Comparison of ENCODE assay signal across 18 cellular contexts in the genomic region with DNA sequence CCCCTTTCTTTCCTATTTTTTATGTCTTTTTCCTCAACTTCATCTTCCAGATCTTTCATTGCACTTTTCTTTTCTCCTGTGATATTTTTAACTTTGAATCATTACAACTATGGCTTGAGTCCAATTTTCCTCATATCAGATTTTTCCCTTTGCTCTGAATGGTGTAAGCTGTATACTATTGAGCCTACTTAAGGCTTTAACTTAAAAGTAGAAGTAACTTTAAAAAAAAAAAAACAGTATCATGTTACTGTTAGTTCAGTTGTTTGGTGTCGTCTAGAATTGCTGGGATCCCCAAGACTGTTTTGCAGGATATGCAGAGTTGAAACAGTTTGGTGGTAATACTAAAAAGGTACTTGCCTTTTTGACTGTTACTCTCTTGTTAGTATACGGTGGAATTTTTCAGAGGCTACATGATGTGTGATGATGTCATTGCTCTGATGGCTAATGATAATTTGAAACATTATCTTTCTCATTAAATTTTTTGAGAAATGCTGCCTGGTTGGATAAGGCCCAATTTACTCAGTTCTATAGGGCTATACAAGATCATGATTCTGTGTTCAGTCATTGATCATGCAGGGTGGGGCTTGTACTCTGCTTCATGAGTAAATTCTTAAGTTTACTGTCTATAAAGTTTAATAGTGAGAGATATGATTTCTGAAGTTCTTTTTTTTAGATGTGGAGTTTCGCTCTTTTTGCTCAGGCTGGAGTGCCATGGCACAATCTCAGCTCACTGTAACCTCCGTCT. TPM values are rescaled to one million over a fixed set of nuclear protein-coding genes. Genes with fewer than 3 reads are reported as not detected.
A peak's percentile ranks its signal among the peaks of the same experiment; 100 is the strongest.
DNase-seq lines count a peak whose midpoint lies in the region; ATAC-seq and TF ChIP-seq lines count a peak whose summit lies in the region.
"Had no signal": no experiment of that assay in that cellular context is flagged by ENCODE, and none has a peak within 500 bp of the region (broad histone marks: within the 10 kb centered on the region; RNA-seq: fewer than 3 reads in every experiment).

No MANE protein-coding gene starts in this region.

- TF ChIP-seq CTCF in fibroblast of mammary gland (conservative IDR thresholded peaks at IDR 0.05; ENCODE audit: control insufficient read depth, insufficient read depth, low read depth, low read length) (no peak), psoas muscle (IDR thresholded peaks at IDR 0.05) (no peak), coronary artery (IDR thresholded peaks at IDR 0.05) (no peak)

- H3K9me3 Mint-ChIP-seq in activated T-cell treated with anti-CD3 and anti-CD28 coated beads, Interleukin-2, amount 50 U/mL, for 72 hours = peaks cover 0 to 2% of the 10 kb centered on the region in 2 donors
- no peaks in the 10 kb centered on the region for H3K9me3 Mint-ChIP-seq in activated T-helper 2 cell treated with anti-CD3 and anti-CD28 coated beads, Interferon-gamma antibody, Interleukin-2, Interleukin-4, amounts not matched to agents 10 μg/mL and 5 μg/mL and 100 μg/mL, durations not matched to agents 14 hours and 24 hours and 36 hours

- peaks cover 10 to 42% of the 10 kb centered on the region in 2 donors for H3K36me3 Mint-ChIP-seq in activated T-cell treated with anti-CD3 and anti-CD28 coated beads, Interleukin-2, amount 50 U/mL, for 72 hours (ENCODE audit: insufficient read depth in 2 of 2)
- H3K36me3 Mint-ChIP-seq in activated T-helper 2 cell treated with anti-CD3 and anti-CD28 coated beads, Interferon-gamma antibody, Interleukin-2, Interleukin-4, amounts not matched to agents 10 μg/mL and 5 μg/mL and 100 μg/mL, durations not matched to agents 14 hours and 24 hours and 36 hours (ENCODE audit: low read depth) = peaks cover 70% of the 10 kb centered on the region

- peaks cover 20% of the 10 kb centered on the region for H3K4me1 ChIP-seq in psoas muscle

- H3K4me1 Mint-ChIP-seq in activated T-cell treated with anti-CD3 and anti-CD28 coated beads, Interleukin-2, amount 50 U/mL, for 72 hours (ENCODE audit: low read depth) = peaks cover 36% of the 10 kb centered on the region
- peaks cover 23% of the 10 kb centered on the region for H3K4me1 Mint-ChIP-seq in activated T-helper 2 cell treated with anti-CD3 and anti-CD28 coated beads, Interferon-gamma antibody, Interleukin-2, Interleukin-4, amounts not matched to agents 10 μg/mL and 5 μg/mL and 100 μg/mL, durations not matched to agents 14 hours and 24 hours and 36 hours (ENCODE audit: low read depth)

- H3K27ac ChIP-seq in psoas muscle (no peak overlapping the region), coronary artery (no peak overlapping the region)
- H3K27ac ChIP-seq: skin epidermis, suprapubic skin had no signal

- no peaks in the 10 kb centered on the region for H3K27me3 ChIP-seq in psoas muscle (ENCODE audit: insufficient read depth in 3 of 3, low read length in 2 of 3)
- H3K27me3 ChIP-seq: suprapubic skin had no signal

- DNase-seq in activated T-cell treated with anti-CD3 and anti-CD28 coated beads, Interleukin-2, amount 50 U/mL, for 72 hours = no peak
- DNase-seq in activated T-cell treated with anti-CD3 and anti-CD28 coated beads for 4 hours = no peak
- DNase-seq in activated T-helper 2 cell treated with anti-CD3 and anti-CD28 coated beads, Interferon-gamma antibody, Interleukin-2, Interleukin-4, amounts not matched to agents 10 μg/mL and 5 μg/mL and 100 μg/mL, durations not matched to agents 14 hours and 24 hours and 36 hours (ENCODE audit: low spot score) = no peak
- DNase-seq in fibroblast of mammary gland (ENCODE audit: low read depth) = peak; percentile 12
- no peak for DNase-seq in psoas muscle
- no peak for DNase-seq in coronary artery (ENCODE audit: low spot score)
- no peak for DNase-seq in hepatic stellate cell (ENCODE audit: low spot score)
- DNase-seq: activated gamma-delta T cell; CD4-positive, CD25-positive, alpha-beta regulatory T cell; DND-41; NCI-H1694; nucleus accumbens; RPMI8226; stimulated activated CD4-positive, alpha-beta T cell treated with anti-CD3 and anti-CD28 coated beads, Interleukin-4, amount 100 ng/mL, for 4 hours; stimulated activated CD8-positive, alpha-beta memory T cell treated with anti-CD3 and anti-CD28 coated beads, Interleukin-4, amount 100 ng/mL, for 48 hours had no signal

- no peaks in the 10 kb centered on the region for H3K27me3 Mint-ChIP-seq in activated T-cell treated with anti-CD3 and anti-CD28 coated beads, Interleukin-2, amount 50 U/mL, for 72 hours (ENCODE audit: low read depth)
- no peaks in the 10 kb centered on the region for H3K27me3 Mint-ChIP-seq in activated T-helper 2 cell treated with anti-CD3 and anti-CD28 coated beads, Interferon-gamma antibody, Interleukin-2, Interleukin-4, amounts not matched to agents 10 μg/mL and 5 μg/mL and 100 μg/mL, durations not matched to agents 14 hours and 24 hours and 36 hours (ENCODE audit: low read depth)
- H3K27me3 Mint-ChIP-seq: CD4-positive, CD25-positive, alpha-beta regulatory T cell had no signal

- peaks cover 3 to 19% of the 10 kb centered on the region in 2 donors for H3K36me3 ChIP-seq in psoas muscle (ENCODE audit: insufficient read depth in 1 of 2, low read depth in 1 of 2)

- no peaks in the 10 kb centered on the region for H3K9me3 ChIP-seq in psoas muscle
- H3K9me3 ChIP-seq: suprapubic skin had no signal

- peak overlapping the region; percentile 77 for H3K27ac Mint-ChIP-seq in activated T-cell treated with anti-CD3 and anti-CD28 coated beads, Interleukin-2, amount 50 U/mL, for 72 hours
- peak overlapping the region; percentile 10 for H3K27ac Mint-ChIP-seq in activated T-helper 2 cell treated with anti-CD3 and anti-CD28 coated beads, Interferon-gamma antibody, Interleukin-2, Interleukin-4, amounts not matched to agents 10 μg/mL and 5 μg/mL and 100 μg/mL, durations not matched to agents 14 hours and 24 hours and 36 hours

- intact Hi-C loops in activated T-helper 2 cell treated with anti-CD3 and anti-CD28 coated beads, Interferon-gamma antibody, Interleukin-2, Interleukin-4, amounts not matched to agents 10 μg/mL and 5 μg/mL and 100 μg/mL, durations not matched to agents 14 hours and 24 hours and 36 hours (cut with micrococcal nuclease) = loop anchor here (10.0 kb wide), 1 partner anchor 145 kb away; no protein-coding TSS in a partner anchor
- intact Hi-C loops in psoas muscle (cut with DNase I) = loop anchor here in 1 of 2 donors (10.0 kb wide), 1 partner anchor 145 kb away; no protein-coding TSS in a partner anchor

- ATAC-seq in activated T-cell treated with anti-CD3 and anti-CD28 coated beads, Interleukin-2, amount 50 U/mL, for 72 hours (replicated peaks in 1 of 2) = peak; percentile 20 to 71
- peak in 3 of 4 donors; percentile 21 to 70 (median 40) for ATAC-seq in psoas muscle
- no peak for ATAC-seq in HG03460 (IDR thresholded peaks at IDR 0.05; ENCODE audit: unreplicated experiment)

- H3K4me3 ChIP-seq in fibroblast of mammary gland (ENCODE audit: control insufficient read depth, low read depth, low read length) (no peak overlapping the region), psoas muscle (no peak overlapping the region), coronary artery (no peak overlapping the region)
- H3K4me3 ChIP-seq: skin epidermis, suprapubic skin had no signal

- 41 to 52% (median 50%) methylated on average over 4 of the region's 4 CpGs for WGBS in psoas muscle, 3 donors

- peak overlapping the region; percentile 8 to 70 for H3K4me3 Mint-ChIP-seq in activated T-cell treated with anti-CD3 and anti-CD28 coated beads, Interleukin-2, amount 50 U/mL, for 72 hours
- H3K4me3 Mint-ChIP-seq in activated T-helper 2 cell treated with anti-CD3 and anti-CD28 coated beads, Interferon-gamma antibody, Interleukin-2, Interleukin-4, amounts not matched to agents 10 μg/mL and 5 μg/mL and 100 μg/mL, durations not matched to agents 14 hours and 24 hours and 36 hours (ENCODE audit: low read depth) = no peak overlapping the region

RNA-seq across cellular contexts. Expression of a gene that starts 8.8 kb away (rescaled TPM):
- total RNA-seq in activated T-cell treated with anti-CD3 and anti-CD28 coated beads, Interleukin-2, amount 50 U/mL, for 72 hours = 10 to 100 TPM; 25.1 to 29.0 TPM
- 31.3 and 33.6 TPM in 2 replicates for total RNA-seq in activated T-helper 2 cell treated with anti-CD3 and anti-CD28 coated beads, Interferon-gamma antibody, Interleukin-2, Interleukin-4, amounts not matched to agents 10 μg/mL and 5 μg/mL and 100 μg/mL, durations not matched to agents 14 hours and 24 hours and 36 hours
- 10 to 100 TPM; 23.1 to 33.8 (median 25.0) TPM for total RNA-seq in psoas muscle
- 10 to 100 TPM; 13.7 to 36.8 (median 26.6) TPM for polyA plus RNA-seq in psoas muscle
